In the genomic region with DNA sequence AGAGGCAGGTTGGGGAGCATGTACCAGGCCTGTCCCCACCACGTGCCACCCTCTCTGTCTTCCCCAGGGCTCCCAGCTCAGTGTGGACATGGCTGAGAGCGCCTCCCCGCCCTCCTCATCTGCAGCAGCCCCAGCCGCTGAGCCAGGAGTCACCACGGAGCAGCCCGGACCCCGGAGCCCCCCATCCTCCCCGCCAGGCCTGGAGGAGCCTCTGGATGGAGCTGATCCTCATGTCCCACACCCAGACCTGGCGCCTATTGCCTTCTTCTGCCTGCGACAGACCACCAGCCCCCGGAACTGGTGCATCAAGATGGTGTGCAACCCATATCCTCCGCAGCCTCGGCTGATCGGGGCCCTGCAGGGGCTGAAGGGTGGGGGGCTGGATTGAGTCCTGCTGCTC, we compare ENCODE assay signal across 26 cellular contexts. TPM values are rescaled to one million over a fixed set of nuclear protein-coding genes. Genes with fewer than 3 reads are reported as not detected.
"Had no signal": no experiment of that assay in that cellular context is flagged by ENCODE, and none has a peak within 500 bp of the region (broad histone marks: within the 10 kb centered on the region; RNA-seq: fewer than 3 reads in every experiment).

Gene CACNA1I, plus strand, starts transcription at position 89 of the 400 bp plus-strand sequence. Its CDS starts 0 bp downstream, at position 89.

- H3K4me1 ChIP-seq: breast epithelium had no signal

- H3K27me3 ChIP-seq: breast epithelium had no signal

- H3K4me3 Mint-ChIP-seq: activated CD8-positive, alpha-beta T cell treated with anti-CD3 and anti-CD28 coated beads for 36 hours; activated naive CD4-positive, alpha-beta T cell treated with anti-CD3 and anti-CD28 coated beads, Interleukin-2, amount 10 ng/mL, durations not matched to agents 7 days and 5 days; activated naive CD8-positive, alpha-beta T cell treated with anti-CD3 and anti-CD28 coated beads for 36 hours; activated T-cell treated with anti-CD3 and anti-CD28 coated beads, Interleukin-2, amount 50 U/mL, for 72 hours had no signal

- H3K27me3 Mint-ChIP-seq: activated CD8-positive, alpha-beta T cell treated with anti-CD3 and anti-CD28 coated beads for 36 hours; activated naive CD8-positive, alpha-beta T cell treated with anti-CD3 and anti-CD28 coated beads for 36 hours had no signal

- H3K9me2 ChIP-seq: SK-N-SH had no signal

- H3K36me3 ChIP-seq: breast epithelium had no signal

- H3K4me2 ChIP-seq: SK-N-SH had no signal

- H3K9ac ChIP-seq: SK-N-SH had no signal

- H3K9me3 ChIP-seq: breast epithelium, SK-N-SH had no signal

- H3K4me3 ChIP-seq: breast epithelium had no signal

- DNase-seq: activated CD4-positive, alpha-beta T cell treated with anti-CD3 and anti-CD28 coated beads for 4 hours; activated CD8-positive, alpha-beta memory T cell treated with anti-CD3 and anti-CD28 coated beads, Interleukin-2, amount 50 U/mL, for 4 hours; activated CD8-positive, alpha-beta T cell treated with anti-CD3 and anti-CD28 coated beads for 36 hours; activated gamma-delta T cell treated with Interleukin-2 at 50 U/mL for 16 hours; activated naive CD4-positive, alpha-beta T cell treated with anti-CD3 and anti-CD28 coated beads, Interleukin-2, amount 10 ng/mL, durations not matched to agents 7 days and 5 days; activated naive CD8-positive, alpha-beta T cell treated with anti-CD3 and anti-CD28 coated beads for 36 hours; activated T-cell treated with anti-CD3 and anti-CD28 coated beads, Interleukin-2, amount 50 U/mL, for 72 hours; aorta; caudate nucleus; Karpas-422; MM.1S; NCI-H1105 treated with DMSO at 0.1 percent for 48 hours; NCI-H1436 treated with DMSO at 0.1 percent for 48 hours; NCI-H187; NCI-H2081; NCI-H510A treated with DMSO at 0.1 percent for 48 hours; NCI-H69; NK-92 treated with Interleukin-12 subunit alpha and Interleukin-12 subunit beta, amount 100 ng/mL, for 24 hours; OCI-M1; RPMI8226; SK-N-SH had no signal

- ATAC-seq: activated CD4-positive, CD25-positive, alpha-beta regulatory T cell treated with anti-CD3 and anti-CD28 coated beads, Interleukin-2, amount 50 U/mL, for 24 hours; activated CD8-positive, alpha-beta T cell treated with anti-CD3 and anti-CD28 coated beads for 36 hours; activated T-cell treated with anti-CD3 and anti-CD28 coated beads, Interleukin-2, amount 50 U/mL, for 72 hours; Panc1; Right ventricle myocardium inferior had no signal

- H3K9me3 Mint-ChIP-seq: activated naive CD8-positive, alpha-beta T cell treated with anti-CD3 and anti-CD28 coated beads for 36 hours had no signal

- H3K27ac Mint-ChIP-seq: activated CD8-positive, alpha-beta T cell treated with anti-CD3 and anti-CD28 coated beads for 36 hours; activated naive CD4-positive, alpha-beta T cell treated with anti-CD3 and anti-CD28 coated beads, Interleukin-2, amount 10 ng/mL, durations not matched to agents 7 days and 5 days; activated naive CD8-positive, alpha-beta T cell treated with anti-CD3 and anti-CD28 coated beads for 36 hours; activated T-cell treated with anti-CD3 and anti-CD28 coated beads, Interleukin-2, amount 50 U/mL, for 72 hours; activated T-helper 2 cell treated with anti-CD3 and anti-CD28 coated beads, Interferon-gamma antibody, Interleukin-2, Interleukin-4, amounts not matched to agents 10 μg/mL and 5 μg/mL and 100 μg/mL, durations not matched to agents 14 hours and 24 hours and 36 hours had no signal

- H3K36me3 Mint-ChIP-seq: activated naive CD4-positive, alpha-beta T cell treated with anti-CD3 and anti-CD28 coated beads, Interleukin-2, amount 10 ng/mL, durations not matched to agents 7 days and 5 days; activated naive CD8-positive, alpha-beta T cell treated with anti-CD3 and anti-CD28 coated beads for 36 hours had no signal

- H3K27ac ChIP-seq: breast epithelium had no signal

RNA-seq across cellular contexts. Expression of gene CACNA1I, which starts in this region (rescaled TPM):
- total RNA-seq: Right ventricle myocardium inferior had no signal
- polyA plus RNA-seq: aorta, SK-N-SH had no signal
